ENCODE assay signal across 15 cellular contexts in genomic region chr1:34973326-34973725, GRCh38. TPM values are rescaled to one million over a fixed set of nuclear protein-coding genes. Genes with fewer than 3 reads are reported as not detected.
DNase-seq lines count a peak whose midpoint lies in the region; ATAC-seq and TF ChIP-seq lines count a peak whose summit lies in the region.
"Had no signal": no experiment of that assay in that cellular context is flagged by ENCODE, and none has a peak within 500 bp of the region (broad histone marks: within the 10 kb centered on the region; RNA-seq: fewer than 3 reads in every experiment).

No MANE protein-coding gene starts in this region.

- ATAC-seq in foreskin keratinocyte (peak; percentile 43), HG03521 (IDR thresholded peaks at IDR 0.05; ENCODE audit: unreplicated experiment) (no peak)

- H3K27ac ChIP-seq in foreskin keratinocyte: no peak overlapping the region
- H3K27ac ChIP-seq: 22Rv1; BLaER1 treated with 17β-estradiol and CSF1 and Interleukin-3, amounts not matched to agents 10 nM and 100 nM had no signal

- no peaks in the 10 kb centered on the region for H3K4me1 ChIP-seq in foreskin keratinocyte

- H3K4me3 ChIP-seq in AG10803 (ENCODE audit: low read length): no peak overlapping the region
- H3K4me3 ChIP-seq: BLaER1 treated with 17β-estradiol and CSF1 and Interleukin-3, amounts not matched to agents 10 nM and 100 nM had no signal

- TF ChIP-seq CTCF in AG10803 (conservative IDR thresholded peaks at IDR 0.05; ENCODE audit: low read length) (no peak), foreskin keratinocyte (conservative IDR thresholded peaks at IDR 0.05) (no peak)

- H3K27me3 ChIP-seq in foreskin keratinocyte: peaks cover 9% of the 10 kb centered on the region
- H3K27me3 ChIP-seq: BLaER1 treated with 17β-estradiol and CSF1 and Interleukin-3, amounts not matched to agents 10 nM and 100 nM had no signal

- DNase-seq in AG10803 (ENCODE audit: low read depth): peak; percentile 19
- DNase-seq in M059J (ENCODE audit: low read depth): peak; percentile 63
- DNase-seq in T1000 (lab: John Stamatoyannopoulos, UW): peak; percentile 37
- DNase-seq in foreskin keratinocyte: peak in 1 of 2 donors; percentile 38
- no peak for DNase-seq in activated naive CD4-positive, alpha-beta T cell treated with Interleukin-2 at 50 U/mL for 16 hours
- DNase-seq in stimulated activated naive CD4-positive, alpha-beta T cell treated with Interleukin-2 at 50 U/mL for 16 hours (lab: John Stamatoyannopoulos, UW): no peak
- no peak for DNase-seq in SKM-1 (lab: John Stamatoyannopoulos, UW; ENCODE audit: unreplicated experiment)
- DNase-seq: CD4-positive, alpha-beta memory T cell; DND-41; GF-D8; KG1 had no signal

RNA-seq across cellular contexts. Expression of gene TMEM35B, which starts 11.8 kb away (rescaled TPM):
- 42.5 and 51.6 TPM in 2 replicates for total RNA-seq in M059J (2014; rRNA removed; shearing (Covaris generic))
- total RNA-seq in foreskin keratinocyte: 16.2 and 18.7 TPM in 2 replicates
- 23.6 and 27.5 TPM in 2 replicates for polyA plus RNA-seq in foreskin keratinocyte

RNA-seq across cellular contexts. Expression of gene DLGAP3, which starts 43.9 kb away (rescaled TPM):
- total RNA-seq in M059J (2014; rRNA removed; shearing (Covaris generic)): 0.05 TPM in 1 of 2 replicates, not detected in the other
- 0.07 TPM in 1 of 2 replicates, not detected in the other for total RNA-seq in foreskin keratinocyte
- 0.02 TPM in 2 replicates for polyA plus RNA-seq in foreskin keratinocyte
- total RNA-seq: A673 had no signal

RNA-seq across cellular contexts. Expression of gene ZMYM6, which starts 58.4 kb away (rescaled TPM):
- total RNA-seq in M059J (2014; rRNA removed; shearing (Covaris generic)): 7.0 and 10.8 TPM in 2 replicates
- total RNA-seq in foreskin keratinocyte: 11.6 and 13.2 TPM in 2 replicates
- 3.8 and 4.4 TPM in 2 replicates for polyA plus RNA-seq in foreskin keratinocyte

Comparison
In these comparisons a context has a peak if more than half of its experiments do, and no peak if none do; other contexts are left out.
1. DNase-seq: peak in AG10803 (single experiment), M059J (single experiment) and T1000 (single experiment); none in activated naive CD4-positive, alpha-beta T cell treated with Interleukin-2 at 50 U/mL for 16 hours (single experiment), stimulated activated naive CD4-positive, alpha-beta T cell treated with Interleukin-2 at 50 U/mL for 16 hours (single experiment) and SKM-1 (single experiment).